11 cellular contexts compared by ENCODE assay signal in the genomic region with DNA sequence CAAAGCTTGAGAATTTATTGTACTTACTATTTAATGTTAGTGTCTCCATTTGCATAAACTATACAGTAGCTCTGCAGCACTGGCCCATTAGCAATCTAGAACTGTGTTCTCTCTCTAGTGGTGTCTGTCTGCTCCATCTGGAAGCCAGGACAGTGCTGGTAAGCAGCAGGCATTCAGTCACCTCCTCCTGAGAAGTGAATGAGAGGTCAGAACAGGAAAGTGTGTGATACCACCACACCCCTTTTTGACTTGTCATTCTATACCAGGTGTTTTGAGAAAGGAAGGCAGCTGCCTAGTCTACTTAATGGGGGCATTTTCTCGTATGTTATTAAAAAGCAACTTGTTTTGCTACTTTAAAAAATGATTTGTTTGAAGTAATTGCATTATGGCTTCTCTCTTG. TPM values are rescaled to one million over a fixed set of nuclear protein-coding genes. Genes with fewer than 3 reads are reported as not detected.
DNase-seq lines count a peak whose midpoint lies in the region; TF ChIP-seq lines count a peak whose summit lies in the region.
"Had no signal": no experiment of that assay in that cellular context is flagged by ENCODE, and none has a peak within 500 bp of the region (broad histone marks: within the 10 kb centered on the region; RNA-seq: fewer than 3 reads in every experiment).

No MANE protein-coding gene starts in this region.

- H3K36me3 ChIP-seq in H7 (replicated peaks; ENCODE audit: control insufficient read depth, insufficient read depth, low read length) (no peaks in the 10 kb centered on the region), OCI-LY7 (ENCODE audit: insufficient read depth, low read length) (peaks cover 10% of the 10 kb centered on the region; the same call in 1 of the 2 replicates), hepatocyte (replicated peaks; ENCODE audit: insufficient read depth, low read depth) (no peaks in the 10 kb centered on the region)
- H3K36me3 ChIP-seq: thoracic aorta had no signal

- H3K27ac ChIP-seq in OCI-LY7 (ENCODE audit: low read depth, low read length, poor library complexity, severe bottlenecking) (no peak overlapping the region), hepatocyte (no peak overlapping the region), RWPE1 (no peak overlapping the region)
- H3K27ac ChIP-seq: thoracic aorta had no signal

- H3K4me1 ChIP-seq in OCI-LY7 (ENCODE audit: insufficient read depth, low read length, poor library complexity, severe bottlenecking): peaks cover 20% of the 10 kb centered on the region
- peaks cover 25% of the 10 kb centered on the region for H3K4me1 ChIP-seq in hepatocyte (ENCODE audit: insufficient read depth)

- H3K4me3 ChIP-seq in H7 (ENCODE audit: insufficient read depth, low read depth, low read length) (no peak overlapping the region), OCI-LY7 (ENCODE audit: low read depth, low read length, poor library complexity, severe bottlenecking) (no peak overlapping the region), hepatocyte (no peak overlapping the region)
- H3K4me3 ChIP-seq: thoracic aorta had no signal

- H3K79me2 ChIP-seq in OCI-LY7 (ENCODE audit: insufficient read depth, low read depth, low read length): peaks cover 62% of the 10 kb centered on the region; the same call in 1 of the 2 replicates
- peaks cover 84% of the 10 kb centered on the region for H3K79me2 ChIP-seq in hepatocyte

- no peaks in the 10 kb centered on the region for H3K27me3 ChIP-seq in H7 (ENCODE audit: control insufficient read depth, insufficient read depth, low read length)
- no peaks in the 10 kb centered on the region for H3K27me3 ChIP-seq in hepatocyte

- POLR2A ChIA-PET in OCI-LY7 (lab: Charles Lee): no interaction called here
- POLR2A ChIA-PET in RWPE1 (lab: Yijun Ruan, JAX; ENCODE audit: low non-redundant PET): no interaction called here

- no peak for TF ChIP-seq CTCF in OCI-LY7 (conservative IDR thresholded peaks at IDR 0.05; ENCODE audit: low read length)
- no peak for TF ChIP-seq CTCF in hepatocyte (IDR thresholded peaks at IDR 0.05; ENCODE audit: poor library complexity)
- no peak for TF ChIP-seq CTCF in RWPE1 (conservative IDR thresholded peaks at IDR 0.05; ENCODE audit: low read depth)

- H4K20me1 ChIP-seq in OCI-LY7 (ENCODE audit: insufficient read depth, low read length) (no peaks in the 10 kb centered on the region), hepatocyte (ENCODE audit: insufficient read depth, poor library complexity, severe bottlenecking) (peaks cover 69% of the 10 kb centered on the region)

- CTCF ChIA-PET in OCI-LY7 (lab: Charles Lee; ENCODE audit: unreplicated experiment): interaction anchor here (1.0 kb wide), 1 partner anchor 8 kb away, joined by 3 read pairs; no protein-coding TSS in a partner anchor
- CTCF ChIA-PET in RWPE1 (lab: Yijun Ruan, JAX): interaction anchor here (1.0 kb wide), 1 partner anchor 21 kb away, joined by 5 read pairs; no protein-coding TSS in a partner anchor

- H3K4me2 ChIP-seq in OCI-LY7 (ENCODE audit: low read length) (no peak overlapping the region; the same call in 1 of the 2 replicates), hepatocyte (peak overlapping the region; percentile 86)

- H3K9me2 ChIP-seq in OCI-LY7 (ENCODE audit: insufficient read depth, low read length) (no peaks in the 10 kb centered on the region), hepatocyte (replicated peaks; ENCODE audit: insufficient read depth) (no peaks in the 10 kb centered on the region)

- peak; percentile 47 for DNase-seq in COLO668 (lab: John Stamatoyannopoulos, UW; ENCODE audit: unreplicated experiment)
- peak; percentile 18 for DNase-seq in H7
- peak; percentile 7 for DNase-seq in OCI-LY7 (ENCODE audit: low spot score)
- no peak for DNase-seq in hepatocyte (ENCODE audit: low spot score)
- DNase-seq in RWPE1 (ENCODE audit: low spot score): no peak
- DNase-seq in NOMO-1 treated with DMSO at 0.1 percent for 48 hours (lab: John Stamatoyannopoulos, UW; ENCODE audit: unreplicated experiment): no peak
- DNase-seq in NCI-H1048 (lab: John Stamatoyannopoulos, UW): no peak
- DNase-seq in DMS53 (lab: John Stamatoyannopoulos, UW): no peak
- DNase-seq: C1 segment of cervical spinal cord, GF-D8 had no signal

- H2AFZ ChIP-seq in OCI-LY7 (ENCODE audit: low read length) (no peak overlapping the region), hepatocyte (no peak overlapping the region)

- H3K9me3 ChIP-seq in OCI-LY7 (ENCODE audit: low read length) (peaks cover 6% of the 10 kb centered on the region; the same call in 1 of the 2 replicates), hepatocyte (ENCODE audit: low read depth) (no peaks in the 10 kb centered on the region)
- H3K9me3 ChIP-seq: thoracic aorta had no signal

- intact Hi-C loops in OCI-LY7 (cut with micrococcal nuclease; ENCODE audit: unreplicated experiment): no loop called here

- WGBS in hepatocyte (ENCODE audit: low lambda C conversion rate, missing lambda C conversion rate): 68% methylated on average over 1 of the region's 1 CpG

- BruUV-seq in OCI-LY7 (replicated peaks; lab: Mats Ljungman, UMichigan): no TSS peak

RNA-seq across cellular contexts. Expression of gene COG3, which starts 3.9 kb away (rescaled TPM):
- 17.7 and 30.7 TPM in 2 replicates for total RNA-seq in H7 (2014; rRNA removed; shearing (Covaris generic))
- 28.9 and 50.5 TPM in 2 replicates for total RNA-seq in OCI-LY7 (2014; rRNA removed; shearing (Covaris generic))
- total RNA-seq in OCI-LY7 (2022): 22.3 and 27.7 TPM in 2 replicates
- total RNA-seq in hepatocyte: 31.7 and 36.1 TPM in 2 replicates
- 19.9 and 27.3 TPM in 2 replicates for polyA plus RNA-seq in hepatocyte

RNA-seq across cellular contexts. Expression of gene SLC25A30, which starts 50.5 kb away (rescaled TPM):
- 1.0 and 2.2 TPM in 2 replicates for total RNA-seq in H7 (2014; rRNA removed; shearing (Covaris generic))
- 0.46 and 1.5 TPM in 2 replicates for total RNA-seq in OCI-LY7 (2014; rRNA removed; shearing (Covaris generic))
- 0.35 and 0.78 TPM in 2 replicates for total RNA-seq in OCI-LY7 (2022)
- total RNA-seq in hepatocyte: 13.3 and 15.7 TPM in 2 replicates
- 2.8 and 4.3 TPM in 2 replicates for polyA plus RNA-seq in hepatocyte

Comparison
In these comparisons a context has a peak if more than half of its experiments do, and no peak if none do; other contexts are left out.
1. DNase-seq: peak in COLO668 (single experiment), H7 (single experiment) and OCI-LY7 (single experiment); none in hepatocyte (single experiment), RWPE1 (single experiment), NOMO-1 treated with DMSO at 0.1 percent for 48 hours (single experiment), NCI-H1048 (single experiment) and DMS53 (single experiment).